24 cellular contexts compared by ENCODE assay signal in genomic region chr16:85158702-85159225, GRCh38. TPM values are rescaled to one million over a fixed set of nuclear protein-coding genes. Genes with fewer than 3 reads are reported as not detected.
DNase-seq lines count a peak whose midpoint lies in the region; ATAC-seq and TF ChIP-seq lines count a peak whose summit lies in the region.
"Had no signal": no experiment of that assay in that cellular context is flagged by ENCODE, and none has a peak within 500 bp of the region (broad histone marks: within the 10 kb centered on the region; RNA-seq: fewer than 3 reads in every experiment).

No MANE protein-coding gene starts in this region.

- peaks cover 74% of the 10 kb centered on the region for H3K4me1 Mint-ChIP-seq in nephron

- WGBS in heart left ventricle, 4 donors, result 55 to 67% (median 63%) methylated on average over 14 of the region's 14 CpGs
- WGBS in hepatocyte (ENCODE audit: low lambda C conversion rate, missing lambda C conversion rate), result 60% methylated on average over 14 of the region's 14 CpGs
- WGBS in thymus, result 56% methylated on average over 14 of the region's 14 CpGs

- no peaks in the 10 kb centered on the region for H3K9me3 Mint-ChIP-seq in nephron
- H3K9me3 Mint-ChIP-seq: activated CD8-positive, alpha-beta T cell treated with anti-CD3 and anti-CD28 coated beads for 36 hours; activated naive CD8-positive, alpha-beta T cell treated with anti-CD3 and anti-CD28 coated beads, Interleukin-2, amount 10 ng/mL, durations not matched to agents 7 days and 5 days; natural killer cell treated with Interleukin-12 subunit alpha and Interleukin-12 subunit beta and Interleukin-15 and Interleukin-18, amount 100 ng/mL, for 72 hours; T-cell had no signal

- ATAC-seq in heart left ventricle (no peak), GM19324 (IDR thresholded peaks at IDR 0.05; ENCODE audit: low FRiP score, unreplicated experiment) (no peak)

- H3K4me3 ChIP-seq in right atrium auricular region (no peak overlapping the region), heart left ventricle (no peak overlapping the region), hepatocyte (no peak overlapping the region), thymus (ENCODE audit: low read length) (peak overlapping the region; percentile 1)
- H3K4me3 ChIP-seq: uterus had no signal

- H3K4me1 ChIP-seq in right atrium auricular region, result peaks cover 0 to 62% of the 10 kb centered on the region in 2 donors
- peaks cover 0 to 64% (median 35%) of the 10 kb centered on the region in 12 donors for H3K4me1 ChIP-seq in heart left ventricle
- H3K4me1 ChIP-seq in hepatocyte (ENCODE audit: insufficient read depth), result peaks cover 40% of the 10 kb centered on the region
- peaks cover 8% of the 10 kb centered on the region for H3K4me1 ChIP-seq in thymus (ENCODE audit: control insufficient read depth, insufficient read depth, low read length)

- no peaks in the 10 kb centered on the region for H3K27me3 Mint-ChIP-seq in nephron (ENCODE audit: low read depth)
- H3K27me3 Mint-ChIP-seq: activated CD8-positive, alpha-beta T cell treated with anti-CD3 and anti-CD28 coated beads for 36 hours had no signal

- no peaks in the 10 kb centered on the region for H3K9me2 ChIP-seq in hepatocyte (replicated peaks; ENCODE audit: insufficient read depth)

- H3K27ac Mint-ChIP-seq in nephron, result peak overlapping the region; percentile 77 to 89 (median 78)

- H3K27me3 ChIP-seq in right atrium auricular region (no peaks in the 10 kb centered on the region), heart left ventricle (no peaks in the 10 kb centered on the region), hepatocyte (no peaks in the 10 kb centered on the region), thymus (ENCODE audit: control insufficient read depth, insufficient read depth) (no peaks in the 10 kb centered on the region)
- H3K27me3 ChIP-seq: suprapubic skin, uterus had no signal

- peak overlapping the region; percentile 26 for H3K4me2 ChIP-seq in hepatocyte

- no peak overlapping the region for H3K4me3 Mint-ChIP-seq in nephron

- TF ChIP-seq POLR2A in heart left ventricle (IDR thresholded peaks at IDR 0.05), result no peak

- H3K79me2 ChIP-seq in hepatocyte, result no peaks in the 10 kb centered on the region

- H2AFZ ChIP-seq in hepatocyte, result no peak overlapping the region

- H3K36me3 ChIP-seq in right atrium auricular region (no peaks in the 10 kb centered on the region), heart left ventricle (no peaks in the 10 kb centered on the region), hepatocyte (replicated peaks; ENCODE audit: insufficient read depth, low read depth) (no peaks in the 10 kb centered on the region), thymus (ENCODE audit: control insufficient read depth, insufficient read depth) (no peaks in the 10 kb centered on the region)
- H3K36me3 ChIP-seq: suprapubic skin, uterus had no signal

- H3K9me3 ChIP-seq in right atrium auricular region (no peaks in the 10 kb centered on the region), heart left ventricle (no peaks in the 10 kb centered on the region), hepatocyte (ENCODE audit: low read depth) (no peaks in the 10 kb centered on the region), thymus (ENCODE audit: control insufficient read depth) (no peaks in the 10 kb centered on the region)
- H3K9me3 ChIP-seq: Caco-2, suprapubic skin, uterus had no signal

- TF ChIP-seq CTCF in right atrium auricular region (IDR thresholded peaks at IDR 0.05), result no peak
- no peak for TF ChIP-seq CTCF in heart left ventricle (IDR thresholded peaks at IDR 0.05)
- TF ChIP-seq CTCF in hepatocyte (IDR thresholded peaks at IDR 0.05; ENCODE audit: poor library complexity), result no peak
- no peak for TF ChIP-seq CTCF in nephron (IDR thresholded peaks at IDR 0.05; ENCODE audit: unreplicated experiment in 3 of 3)
- no peak for TF ChIP-seq CTCF in GM13977 (IDR thresholded peaks at IDR 0.05; ENCODE audit: extremely low read depth, insufficient read depth, missing control alignments)
- TF ChIP-seq CTCF in GM13976 (IDR thresholded peaks at IDR 0.05; ENCODE audit: borderline replicate concordance, control extremely low read depth, extremely low read depth, insufficient read depth, missing control alignments), result no peak

- intact Hi-C loops in heart left ventricle (cut with DNase I), result no loop called here

- in situ Hi-C loops in GM13977 (cut with MboI; ENCODE audit: low pct_unique_long_range_greater_than_20kb, low sequenced_read_pairs, unreplicated experiment) (no loop called here), GM13976 (cut with MboI; ENCODE audit: low sequenced_read_pairs, unreplicated experiment) (no loop called here)

- no peaks in the 10 kb centered on the region for H3K36me3 Mint-ChIP-seq in nephron (ENCODE audit: low read depth)
- H3K36me3 Mint-ChIP-seq: activated naive CD8-positive, alpha-beta T cell treated with anti-CD3 and anti-CD28 coated beads, Interleukin-2, amount 10 ng/mL, durations not matched to agents 7 days and 5 days; natural killer cell treated with Interleukin-12 subunit alpha and Interleukin-12 subunit beta and Interleukin-15 and Interleukin-18, amount 100 ng/mL, for 72 hours; T-cell had no signal

- H4K20me1 ChIP-seq in hepatocyte (ENCODE audit: insufficient read depth, poor library complexity, severe bottlenecking), result no peaks in the 10 kb centered on the region

- H3K27ac ChIP-seq in right atrium auricular region (peak overlapping the region; percentile 68 to 78), heart left ventricle (peak overlapping the region in 4 of 12 donors; percentile 27 to 78 (median 60)), hepatocyte (peak overlapping the region; percentile 47), thymus (ENCODE audit: low read depth) (no peak overlapping the region)
- H3K27ac ChIP-seq: suprapubic skin, uterus had no signal

- DNase-seq in right atrium auricular region (ENCODE audit: low spot score), result no peak
- no peak for DNase-seq in heart left ventricle
- no peak for DNase-seq in hepatocyte (ENCODE audit: low spot score)
- DNase-seq in GM13977 (ENCODE audit: low spot score), result no peak
- no peak for DNase-seq in GM13976 (ENCODE audit: low spot score)
- DNase-seq: activated effector memory CD4-positive, alpha-beta T cell treated with anti-CD3 and anti-CD28 coated beads, Interleukin-2, amount 50 U/mL, for 16 hours; AML-193; cerebellar nuclear complex; kidney glomerular epithelial cell; mammary epithelial cell; NCI-H1092 treated with DMSO at 0.1 percent for 48 hours; NCI-H2081 treated with DMSO at 0.1 percent for 48 hours; NCI-H345; NCI-H774; uterus had no signal

RNA-seq across cellular contexts. Expression of gene CIBAR2, which starts 46.5 kb away (rescaled TPM):
- total RNA-seq in right atrium auricular region (not detected), heart left ventricle (not detected), hepatocyte (0.13 TPM in 1 of 2 replicates, not detected in the other)
- polyA plus RNA-seq in heart left ventricle (not detected), hepatocyte (not detected in 2 replicates), thymus (0.46 TPM)
- total RNA-seq: activated CD8-positive, alpha-beta T cell treated with anti-CD3 and anti-CD28 coated beads for 36 hours; activated naive CD8-positive, alpha-beta T cell treated with anti-CD3 and anti-CD28 coated beads, Interleukin-2, amount 10 ng/mL, durations not matched to agents 7 days and 5 days; Caco-2; mammary epithelial cell; natural killer cell treated with Interleukin-12 subunit alpha and Interleukin-12 subunit beta and Interleukin-15 and Interleukin-18, amount 100 ng/mL, for 72 hours; suprapubic skin; T-cell had no signal
- polyA plus RNA-seq: mammary epithelial cell had no signal
